Comparison of ENCODE assay signal across 8 cellular contexts in the genomic region with DNA sequence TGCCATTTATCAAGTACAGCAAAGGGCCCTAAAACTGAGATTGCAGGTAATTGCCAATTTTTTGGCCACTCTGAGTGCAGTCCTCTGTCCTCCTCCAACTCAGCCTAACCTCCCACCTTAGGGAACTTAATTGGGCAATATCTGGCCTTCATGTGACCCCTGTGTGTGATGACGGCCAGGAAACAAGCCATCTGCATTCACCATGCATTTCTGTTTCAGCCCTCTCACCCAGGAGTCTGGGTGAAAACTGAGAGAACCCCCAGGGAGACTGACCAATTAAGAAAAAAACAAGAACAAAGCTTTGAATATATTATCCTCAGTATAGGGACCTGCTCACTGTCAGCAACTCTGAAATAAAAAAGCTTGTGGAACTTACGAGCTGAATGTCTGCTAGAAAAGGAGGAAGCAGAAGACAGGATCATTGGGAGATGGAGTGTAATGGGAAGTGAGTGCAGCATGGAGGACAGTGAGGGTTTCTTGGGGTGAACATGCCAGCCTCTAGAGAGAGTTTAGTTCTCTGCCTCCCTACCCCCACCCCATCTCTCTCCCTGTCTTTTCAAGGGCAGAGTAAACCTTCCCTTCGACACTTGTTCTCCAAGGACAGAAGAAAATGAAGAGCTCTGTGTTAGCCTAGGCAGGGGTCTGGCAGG. TPM values are rescaled to one million over a fixed set of nuclear protein-coding genes. Genes with fewer than 3 reads are reported as not detected.
DNase-seq lines count a peak whose midpoint lies in the region; ATAC-seq, FAIRE-seq and TF ChIP-seq lines count a peak whose summit lies in the region.

No MANE protein-coding gene starts in this region.

- no peak overlapping the region for H3K9ac ChIP-seq in astrocyte (ENCODE audit: low read length)

- peak overlapping the region; percentile 64; the same call in 1 of the 2 replicates for H3K4me3 ChIP-seq in DOHH2 (ENCODE audit: low read length)
- no peak overlapping the region for H3K4me3 ChIP-seq in astrocyte (ENCODE audit: insufficient read depth, low read depth, low read length)
- H3K4me3 ChIP-seq in PC-9 = no peak overlapping the region

- H4K20me1 ChIP-seq in DOHH2 (ENCODE audit: control insufficient read depth, insufficient read depth, low read depth, low read length) (no peaks in the 10 kb centered on the region), astrocyte (ENCODE audit: insufficient read depth, low read length) (no peaks in the 10 kb centered on the region), PC-9 (ENCODE audit: insufficient read depth) (no peaks in the 10 kb centered on the region)

- DNase-seq in astrocyte (ENCODE audit: low read depth) (no peak), natural killer cell (no peak), head of caudate nucleus (no peak), PC-9 (no peak)
- DNase-seq in activated CD4-positive, alpha-beta T cell treated with anti-CD3 and anti-CD28 coated beads for 1 hour = no peak

- H3K27ac ChIP-seq in DOHH2 (ENCODE audit: low read depth, low read length) = no peak overlapping the region
- no peak overlapping the region for H3K27ac ChIP-seq in astrocyte (ENCODE audit: low read depth, low read length)
- no peak overlapping the region for H3K27ac ChIP-seq in PC-9

- ATAC-seq in HG03097 (IDR thresholded peaks at IDR 0.05; ENCODE audit: low FRiP score, unreplicated experiment) (peak; percentile 35), natural killer cell (peak; percentile 9 to 32 (median 26)), HG03342 (IDR thresholded peaks at IDR 0.05; ENCODE audit: unreplicated experiment) (no peak)

- H3K9me3 Mint-ChIP-seq in astrocyte (ENCODE audit: unreplicated experiment) (no peaks in the 10 kb centered on the region), natural killer cell (no peaks in the 10 kb centered on the region)

- peak overlapping the region; percentile 78 for H3K4me2 ChIP-seq in DOHH2 (ENCODE audit: low read length)
- H3K4me2 ChIP-seq in astrocyte (ENCODE audit: low read length) = peak overlapping the region; percentile 30
- H3K4me2 ChIP-seq in PC-9 = no peak overlapping the region

- POLR2A ChIA-PET in PC-9 (lab: Charles Lee; ENCODE audit: unreplicated experiment) = no interaction called here

- H3K36me3 ChIP-seq in DOHH2 (ENCODE audit: control insufficient read depth, low read length) (peaks cover 14% of the 10 kb centered on the region), astrocyte (ENCODE audit: insufficient read depth, low read length) (no peaks in the 10 kb centered on the region), PC-9 (ENCODE audit: low read depth) (no peaks in the 10 kb centered on the region)

- H3K4me1 ChIP-seq in DOHH2 (ENCODE audit: control insufficient read depth, low read length) (peaks cover 50% of the 10 kb centered on the region), astrocyte (ENCODE audit: insufficient read depth, low read length) (peaks cover 11% of the 10 kb centered on the region), PC-9 (replicated peaks; ENCODE audit: insufficient read depth) (no peaks in the 10 kb centered on the region)

- H3K27me3 Mint-ChIP-seq in astrocyte (ENCODE audit: low read depth, unreplicated experiment) = no peaks in the 10 kb centered on the region
- no peaks in the 10 kb centered on the region for H3K27me3 Mint-ChIP-seq in natural killer cell (ENCODE audit: low read depth in 2 of 2)

- no peak overlapping the region for H2AFZ ChIP-seq in astrocyte (ENCODE audit: low read depth, low read length)
- H2AFZ ChIP-seq in PC-9 = no peak overlapping the region

- H3K4me1 Mint-ChIP-seq in astrocyte (ENCODE audit: low read depth, unreplicated experiment) = peaks cover 4% of the 10 kb centered on the region
- H3K4me1 Mint-ChIP-seq in natural killer cell = peaks cover 83 to 84% of the 10 kb centered on the region in 2 donors

- H3K36me3 Mint-ChIP-seq in astrocyte (ENCODE audit: low read depth, unreplicated experiment) (no peaks in the 10 kb centered on the region), natural killer cell (no peaks in the 10 kb centered on the region)

- no peaks in the 10 kb centered on the region for H3F3A ChIP-seq in DOHH2 (ENCODE audit: control insufficient read depth, insufficient read depth)
- no peaks in the 10 kb centered on the region for H3F3A ChIP-seq in PC-9 (ENCODE audit: insufficient read depth, low read depth)

- TF ChIP-seq CTCF in DOHH2 (IDR thresholded peaks at IDR 0.05; ENCODE audit: low read depth, low read length, poor library complexity, severe bottlenecking) = no peak
- TF ChIP-seq CTCF in astrocyte (IDR thresholded peaks at IDR 0.05; ENCODE audit: insufficient read depth, low read depth, low read length) = no peak
- no peak for TF ChIP-seq CTCF in natural killer cell (IDR thresholded peaks at IDR 0.05)
- no peak for TF ChIP-seq CTCF in PC-9 (conservative IDR thresholded peaks at IDR 0.05)

- no peaks in the 10 kb centered on the region for H3K27me3 ChIP-seq in DOHH2 (ENCODE audit: control insufficient read depth, low read length)
- no peaks in the 10 kb centered on the region for H3K27me3 ChIP-seq in astrocyte (ENCODE audit: insufficient read depth, low read length)
- H3K27me3 ChIP-seq in PC-9 (ENCODE audit: insufficient read depth, low read depth) = no peaks in the 10 kb centered on the region

- H3K27ac Mint-ChIP-seq in astrocyte (ENCODE audit: unreplicated experiment) = no peak overlapping the region
- peak overlapping the region; percentile 93 to 95 for H3K27ac Mint-ChIP-seq in natural killer cell

- H3K79me2 ChIP-seq in DOHH2 (ENCODE audit: control insufficient read depth, low read length) (peaks cover 94% of the 10 kb centered on the region), astrocyte (ENCODE audit: insufficient read depth, low read length) (peaks cover 58% of the 10 kb centered on the region), PC-9 (ENCODE audit: low read depth) (no peaks in the 10 kb centered on the region)

- FAIRE-seq in astrocyte (lab: Jason Lieb, UNC) = no peak

- CTCF ChIA-PET in PC-9 (lab: Charles Lee) = no interaction called here

- no TSS peak for BruUV-seq in PC-9 (replicated peaks; lab: Mats Ljungman, UMichigan)

- H3K9me3 ChIP-seq in DOHH2 (ENCODE audit: control insufficient read depth, insufficient read depth, low read length) (no peaks in the 10 kb centered on the region), astrocyte (ENCODE audit: insufficient read depth, low read depth, low read length) (no peaks in the 10 kb centered on the region), PC-9 (ENCODE audit: insufficient read depth, low read depth) (no peaks in the 10 kb centered on the region)

- H3K9me2 ChIP-seq in DOHH2 (replicated peaks; ENCODE audit: control insufficient read depth, low read length) (no peaks in the 10 kb centered on the region), PC-9 (ENCODE audit: insufficient read depth) (no peaks in the 10 kb centered on the region)

- no peak overlapping the region for H3K4me3 Mint-ChIP-seq in astrocyte (ENCODE audit: unreplicated experiment)
- peak overlapping the region; percentile 74 for H3K4me3 Mint-ChIP-seq in natural killer cell

- intact Hi-C loops in natural killer cell (cut with micrococcal nuclease) (loop anchor here (1.0 kb wide), 1 partner anchor 8 kb away; no protein-coding TSS in a partner anchor), head of caudate nucleus (cut with DNase I) (no loop called here), PC-9 (cut with micrococcal nuclease; ENCODE audit: unreplicated experiment) (no loop called here)

RNA-seq across cellular contexts. Expression of gene MAPRE2, which starts 9.6 kb away (rescaled TPM):
- 27.4 and 33.8 TPM in 2 replicates for total RNA-seq in astrocyte
- 100 to 1,000 TPM; 159 to 283 (median 207) TPM for total RNA-seq in natural killer cell
- total RNA-seq in PC-9 (2021) = 9.1 and 10.9 TPM in 2 replicates
